Comparison of ENCODE assay signal across 9 cellular contexts in genomic region chr17:81833921-81834830, GRCh38. TPM values are rescaled to one million over a fixed set of nuclear protein-coding genes. Genes with fewer than 3 reads are reported as not detected.
DNase-seq lines count a peak whose midpoint lies in the region; ATAC-seq and TF ChIP-seq lines count a peak whose summit lies in the region.
"Had no signal": no experiment of that assay in that cellular context is flagged by ENCODE, and none has a peak within 500 bp of the region (broad histone marks: within the 10 kb centered on the region; RNA-seq: fewer than 3 reads in every experiment).

No MANE protein-coding gene starts in this region.

- peak overlapping the region; percentile 71 for H3K27ac ChIP-seq in SJCRH30
- peak overlapping the region; percentile 95 for H3K27ac ChIP-seq in fibroblast of lung (ENCODE audit: insufficient read depth, low read length)
- H3K27ac ChIP-seq in rectal smooth muscle tissue (ENCODE audit: low read depth, low read length), result peak overlapping the region; percentile 91

- DNase-seq in GM12865 (ENCODE audit: low read depth) (no peak), SJCRH30 (no peak), fibroblast of lung (ENCODE audit: low read depth in 2 of 2) (no peak), NCI-H1092 (lab: John Stamatoyannopoulos, UW) (no peak), COLO668 (lab: John Stamatoyannopoulos, UW; ENCODE audit: unreplicated experiment) (no peak)
- DNase-seq: activated gamma-delta T cell treated with Interleukin-2 at 50 U/mL for 16 hours had no signal

- H2AFZ ChIP-seq in fibroblast of lung (ENCODE audit: low read length), result peak overlapping the region; percentile 8

- no peak for TF ChIP-seq CTCF in GM12865 (IDR thresholded peaks at IDR 0.05; ENCODE audit: insufficient read depth, low read depth, low read length, missing control alignments)
- no peak for TF ChIP-seq CTCF in fibroblast of lung (conservative IDR thresholded peaks at IDR 0.05 in 1 of 2, IDR thresholded peaks at IDR 0.05 in 1 of 2; ENCODE audit: low read depth in 1 of 2, low read length in 2 of 2)

- H4K20me1 ChIP-seq in fibroblast of lung (ENCODE audit: control insufficient read depth, extremely low read depth, insufficient read depth, low read length), result no peaks in the 10 kb centered on the region

- no peaks in the 10 kb centered on the region for H3K9me3 ChIP-seq in SJCRH30 (replicated peaks)
- no peaks in the 10 kb centered on the region for H3K9me3 ChIP-seq in fibroblast of lung (ENCODE audit: control insufficient read depth, insufficient read depth, low read depth, low read length)

- H3K36me3 ChIP-seq in SJCRH30, result no peaks in the 10 kb centered on the region
- no peaks in the 10 kb centered on the region for H3K36me3 ChIP-seq in fibroblast of lung (ENCODE audit: control insufficient read depth, insufficient read depth, low read length)
- H3K36me3 ChIP-seq in rectal smooth muscle tissue (ENCODE audit: control insufficient read depth, insufficient read depth, low read length), result no peaks in the 10 kb centered on the region

- H3K27me3 ChIP-seq in SJCRH30, result no peaks in the 10 kb centered on the region
- no peaks in the 10 kb centered on the region for H3K27me3 ChIP-seq in fibroblast of lung (ENCODE audit: control insufficient read depth, insufficient read depth, low read length)
- no peaks in the 10 kb centered on the region for H3K27me3 ChIP-seq in rectal smooth muscle tissue (ENCODE audit: control insufficient read depth, insufficient read depth, low read length)

- peaks cover 12% of the 10 kb centered on the region for H3K4me1 ChIP-seq in SJCRH30
- H3K4me1 ChIP-seq in fibroblast of lung (ENCODE audit: control insufficient read depth, extremely low read depth, insufficient read depth, low read length), result peaks cover 7% of the 10 kb centered on the region
- H3K4me1 ChIP-seq in rectal smooth muscle tissue (ENCODE audit: control insufficient read depth, insufficient read depth, low read length), result peaks cover 7% of the 10 kb centered on the region

- peaks cover 17% of the 10 kb centered on the region for H3K79me2 ChIP-seq in fibroblast of lung (ENCODE audit: control insufficient read depth, insufficient read depth, low read length)

- no peak for ATAC-seq in GM21390 (IDR thresholded peaks at IDR 0.05; ENCODE audit: unreplicated experiment)
- ATAC-seq in GM18519 (IDR thresholded peaks at IDR 0.05; ENCODE audit: low FRiP score, unreplicated experiment), result no peak

- H3K4me3 ChIP-seq in GM12865 (ENCODE audit: low read depth, low read length), result peak overlapping the region; percentile 92
- peak overlapping the region; percentile 77 for H3K4me3 ChIP-seq in SJCRH30
- H3K4me3 ChIP-seq in fibroblast of lung (replicated peaks in 1 of 4; ENCODE audit: control extremely low read depth in 1 of 4, insufficient read depth in 1 of 4, low read depth in 3 of 4, low read length in 4 of 4), result peak overlapping the region; percentile 74 to 80 (median 76)
- H3K4me3 ChIP-seq in rectal smooth muscle tissue (ENCODE audit: low read length), result peak overlapping the region; percentile 87

- H3K4me2 ChIP-seq in fibroblast of lung (ENCODE audit: extremely low read depth, insufficient read depth, low read length), result peak overlapping the region; percentile 94

- H3K9ac ChIP-seq in fibroblast of lung (ENCODE audit: insufficient read depth, low read length) (peak overlapping the region; percentile 94), rectal smooth muscle tissue (ENCODE audit: low read length) (peak overlapping the region; percentile 97)

RNA-seq across cellular contexts. Expression of gene PPP1R27, which starts 0.7 kb away (rescaled TPM):
- not detected in 2 replicates for total RNA-seq in SJCRH30 (2014; rRNA removed; shearing (Covaris generic))
- under 0.01 TPM in 1 of 2 replicates, not detected in the other for total RNA-seq in fibroblast of lung
- polyA plus RNA-seq in fibroblast of lung, result not detected in 2 replicates
- not detected in 2 replicates for polyA plus RNA-seq in fibroblast of lung (2012)
- not detected in 2 replicates for polyA minus RNA-seq in fibroblast of lung (ENCODE audit: low replicate concordance)

RNA-seq across cellular contexts. Expression of gene MCRIP1, which starts 1.1 kb away (rescaled TPM):
- total RNA-seq in SJCRH30 (2014; rRNA removed; shearing (Covaris generic)), result 130 and 146 TPM in 2 replicates
- total RNA-seq in fibroblast of lung, result 108 and 118 TPM in 2 replicates
- 37.5 and 37.6 TPM in 2 replicates for polyA plus RNA-seq in fibroblast of lung
- 69.9 and 73.3 TPM in 2 replicates for polyA plus RNA-seq in fibroblast of lung (2012)
- polyA minus RNA-seq in fibroblast of lung (ENCODE audit: low replicate concordance), result 20.2 and 27.2 TPM in 2 replicates

RNA-seq across cellular contexts. Expression of gene P4HB, which starts 26.2 kb away (rescaled TPM):
- 558 and 620 TPM in 2 replicates for total RNA-seq in SJCRH30 (2014; rRNA removed; shearing (Covaris generic))
- total RNA-seq in fibroblast of lung, result 633 and 1,034 TPM in 2 replicates
- 106 and 109 TPM in 2 replicates for polyA plus RNA-seq in fibroblast of lung
- polyA plus RNA-seq in fibroblast of lung (2012), result 919 and 1,078 TPM in 2 replicates
- polyA minus RNA-seq in fibroblast of lung (ENCODE audit: low replicate concordance), result 298 and 690 TPM in 2 replicates

RNA-seq across cellular contexts. Expression of gene GCGR, which starts 30.2 kb away (rescaled TPM):
- total RNA-seq in SJCRH30 (2014; rRNA removed; shearing (Covaris generic)), result 0.04 TPM in 1 of 2 replicates, not detected in the other
- total RNA-seq in fibroblast of lung, result not detected in 2 replicates
- not detected in 2 replicates for polyA plus RNA-seq in fibroblast of lung
- not detected in 2 replicates for polyA plus RNA-seq in fibroblast of lung (2012)
- polyA minus RNA-seq in fibroblast of lung (ENCODE audit: low replicate concordance), result not detected in 2 replicates

RNA-seq across cellular contexts. Expression of gene ARHGDIA, which starts 37.0 kb away (rescaled TPM):
- 201 and 216 TPM in 2 replicates for total RNA-seq in SJCRH30 (2014; rRNA removed; shearing (Covaris generic))
- 61.6 and 95.0 TPM in 2 replicates for total RNA-seq in fibroblast of lung
- 164 and 254 TPM in 2 replicates for polyA plus RNA-seq in fibroblast of lung
- 723 and 976 TPM in 2 replicates for polyA plus RNA-seq in fibroblast of lung (2012)
- 99.0 and 121 TPM in 2 replicates for polyA minus RNA-seq in fibroblast of lung (ENCODE audit: low replicate concordance)
